ENCODE assay signal across 22 cellular contexts in genomic region chr4:109930872-109931271, GRCh38.
"Had no signal": no experiment of that assay in that cellular context is flagged by ENCODE, and none has a peak within 500 bp of the region (broad histone marks: within the 10 kb centered on the region; RNA-seq: fewer than 3 reads in every experiment).

No MANE protein-coding gene starts in this region.

- H3K4me3 ChIP-seq: Peyer's patch, SJCRH30 had no signal

- ATAC-seq: HepG2, PC-3, Right ventricle myocardium inferior, SK-N-SH treated with all-trans-retinoic acid at 6 μM for 48 hours had no signal

- H3K27me3 ChIP-seq: Peyer's patch, SJCRH30 had no signal

- H3K36me3 ChIP-seq: Peyer's patch, SJCRH30 had no signal

- DNase-seq: IMR-90, Kasumi-1, KG1, NCI-H1092, NCI-H1105 treated with DMSO at 0.1 percent for 48 hours, NCI-H1417 treated with DMSO at 0.1 percent for 48 hours, NCI-H146, NCI-H1694 treated with DMSO at 0.1 percent for 48 hours, NCI-H1930, NCI-H2081, NCI-H2107, NCI-H2227 treated with DMSO at 0.1 percent for 48 hours, NCI-H524, NCI-H69, NCI-H774, PC-3, Peyer's patch, SHP77 treated with DMSO at 0.1 percent for 48 hours, SJCRH30 had no signal

- H3K9me3 ChIP-seq: Peyer's patch, SJCRH30 had no signal

- H3K27ac ChIP-seq: Peyer's patch, SJCRH30 had no signal

- H3K4me1 ChIP-seq: Peyer's patch, SJCRH30 had no signal
